Comparison of ENCODE assay signal across 28 cellular contexts in the genomic region with DNA sequence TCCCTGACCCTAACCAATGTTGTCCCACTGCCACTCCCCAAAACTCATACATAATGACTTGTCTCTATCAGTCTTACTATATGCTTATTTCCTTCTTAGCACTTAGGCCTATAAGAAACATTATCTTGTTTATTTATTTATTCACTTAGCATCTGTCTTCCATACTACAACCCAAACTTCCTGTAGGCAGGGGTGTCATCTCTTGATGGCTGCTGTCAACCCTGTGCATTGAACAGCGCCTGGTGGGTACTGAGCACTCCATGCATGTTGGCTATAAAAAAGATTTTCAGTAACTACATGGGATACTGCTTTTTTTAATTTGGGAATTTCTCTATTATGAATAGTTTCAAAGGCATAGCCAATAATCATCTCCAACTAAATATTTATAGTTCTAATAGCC. TPM values are rescaled to one million over a fixed set of nuclear protein-coding genes. Genes with fewer than 3 reads are reported as not detected.
DNase-seq lines count a peak whose midpoint lies in the region; ATAC-seq and TF ChIP-seq lines count a peak whose summit lies in the region.
"Had no signal": no experiment of that assay in that cellular context is flagged by ENCODE, and none has a peak within 500 bp of the region (broad histone marks: within the 10 kb centered on the region; RNA-seq: fewer than 3 reads in every experiment).

No MANE protein-coding gene starts in this region.

- no peak for ATAC-seq in stimulated activated naive CD8-positive, alpha-beta T cell treated with anti-CD3 and anti-CD28 coated beads, Interleukin-15, amount 100 ng/mL, for 72 hours
- ATAC-seq in HG02852 (IDR thresholded peaks at IDR 0.05; ENCODE audit: unreplicated experiment): no peak
- ATAC-seq in GM21717 (IDR thresholded peaks at IDR 0.05; ENCODE audit: unreplicated experiment): no peak

- H3K27me3 Mint-ChIP-seq in stimulated activated naive CD8-positive, alpha-beta T cell treated with anti-CD3 and anti-CD28 coated beads, Interleukin-15, Interleukin-2, amounts not matched to agents 100 ng/mL and 50 ng/mL, for 24 hours: no peaks in the 10 kb centered on the region
- H3K27me3 Mint-ChIP-seq in stimulated activated naive CD8-positive, alpha-beta T cell treated with anti-CD3 and anti-CD28 coated beads, Interleukin-15, amount 100 ng/mL, for 72 hours: no peaks in the 10 kb centered on the region
- H3K27me3 Mint-ChIP-seq in immature natural killer cell (ENCODE audit: low read depth in 3 of 3): no peaks in the 10 kb centered on the region
- H3K27me3 Mint-ChIP-seq: CD4-positive, alpha-beta memory T cell; IgD-negative memory B cell had no signal

- no peak overlapping the region for H3K4me3 ChIP-seq in sigmoid colon
- H3K4me3 ChIP-seq: BLaER1, HAP-1, PC-9 had no signal

- H3K4me3 Mint-ChIP-seq in stimulated activated naive CD8-positive, alpha-beta T cell treated with anti-CD3 and anti-CD28 coated beads, Interleukin-15, Interleukin-2, amounts not matched to agents 100 ng/mL and 50 ng/mL, for 24 hours: no peak overlapping the region
- no peak overlapping the region for H3K4me3 Mint-ChIP-seq in stimulated activated naive CD8-positive, alpha-beta T cell treated with anti-CD3 and anti-CD28 coated beads, Interleukin-15, amount 100 ng/mL, for 72 hours
- H3K4me3 Mint-ChIP-seq in immature natural killer cell: no peak overlapping the region
- H3K4me3 Mint-ChIP-seq: CD4-positive, alpha-beta memory T cell; HFFc6; IgD-negative memory B cell had no signal

- peaks cover 0 to 93% (median 66%) of the 10 kb centered on the region in 4 donors for H3K4me1 ChIP-seq in sigmoid colon

- H3K36me3 ChIP-seq in sigmoid colon: no peaks in the 10 kb centered on the region
- H3K36me3 ChIP-seq: HAP-1 had no signal

- 94 to 96% methylated on average over 1 of the region's 1 CpG for WGBS in sigmoid colon, 2 donors

- peaks cover 16% of the 10 kb centered on the region for H3K36me3 Mint-ChIP-seq in stimulated activated naive CD8-positive, alpha-beta T cell treated with anti-CD3 and anti-CD28 coated beads, Interleukin-15, Interleukin-2, amounts not matched to agents 100 ng/mL and 50 ng/mL, for 24 hours (ENCODE audit: low read depth)
- peaks cover 0 to 4% (median 4%) of the 10 kb centered on the region in 3 donors for H3K36me3 Mint-ChIP-seq in immature natural killer cell

- intact Hi-C loops in sigmoid colon (cut with DNase I): no loop called here

- H3K9me3 Mint-ChIP-seq in stimulated activated naive CD8-positive, alpha-beta T cell treated with anti-CD3 and anti-CD28 coated beads, Interleukin-15, Interleukin-2, amounts not matched to agents 100 ng/mL and 50 ng/mL, for 24 hours: no peaks in the 10 kb centered on the region
- H3K9me3 Mint-ChIP-seq in stimulated activated naive CD8-positive, alpha-beta T cell treated with anti-CD3 and anti-CD28 coated beads, Interleukin-15, amount 100 ng/mL, for 72 hours: peaks cover 0 to 4% of the 10 kb centered on the region in 2 donors
- no peaks in the 10 kb centered on the region for H3K9me3 Mint-ChIP-seq in immature natural killer cell
- H3K9me3 Mint-ChIP-seq: HFFc6, IgD-negative memory B cell had no signal

- no peak for TF ChIP-seq CTCF in sigmoid colon (IDR thresholded peaks at IDR 0.05)

- peaks cover 53% of the 10 kb centered on the region for H3K4me1 Mint-ChIP-seq in stimulated activated naive CD8-positive, alpha-beta T cell treated with anti-CD3 and anti-CD28 coated beads, Interleukin-15, Interleukin-2, amounts not matched to agents 100 ng/mL and 50 ng/mL, for 24 hours (ENCODE audit: low read depth)
- H3K4me1 Mint-ChIP-seq in stimulated activated naive CD8-positive, alpha-beta T cell treated with anti-CD3 and anti-CD28 coated beads, Interleukin-15, amount 100 ng/mL, for 72 hours: peaks cover 32% of the 10 kb centered on the region
- H3K4me1 Mint-ChIP-seq in immature natural killer cell: peaks cover 68 to 94% of the 10 kb centered on the region in 2 donors

- no peak for DNase-seq in stimulated activated naive CD8-positive, alpha-beta T cell treated with anti-CD3 and anti-CD28 coated beads, Interleukin-15, amount 100 ng/mL, for 72 hours
- no peak for DNase-seq in immature natural killer cell
- no peak for DNase-seq in sigmoid colon
- DNase-seq in kidney glomerular epithelial cell (lab: John Stamatoyannopoulos, UW): no peak
- DNase-seq in SHP77 (lab: John Stamatoyannopoulos, UW): no peak
- DNase-seq: CD4-positive, alpha-beta memory T cell; COR-L47; DMS53; GOT3; HFFc6; NCI-H1048; NCI-H1417; NCI-H1694; NCI-H2029 treated with DMSO at 0.1 percent for 48 hours; NCI-H446 treated with DMSO at 0.1 percent for 48 hours; NCI-H526; NCI-H82; NK-92 treated with Interleukin-12 subunit alpha and Interleukin-12 subunit beta, amount 100 ng/mL, for 24 hours; PC-9; SHP77 treated with DMSO at 0.1 percent for 48 hours had no signal

- H3K9me3 ChIP-seq in sigmoid colon: no peaks in the 10 kb centered on the region
- H3K9me3 ChIP-seq: BLaER1, HAP-1 had no signal

- H3K27me3 ChIP-seq in sigmoid colon: no peaks in the 10 kb centered on the region
- H3K27me3 ChIP-seq: BLaER1 had no signal

- TF ChIP-seq EP300 in sigmoid colon (IDR thresholded peaks at IDR 0.05): no peak

- TF ChIP-seq POLR2A in sigmoid colon (IDR thresholded peaks at IDR 0.05): no peak

- H3K27ac Mint-ChIP-seq in stimulated activated naive CD8-positive, alpha-beta T cell treated with anti-CD3 and anti-CD28 coated beads, Interleukin-15, Interleukin-2, amounts not matched to agents 100 ng/mL and 50 ng/mL, for 24 hours: peak overlapping the region; percentile 81
- no peak overlapping the region for H3K27ac Mint-ChIP-seq in stimulated activated naive CD8-positive, alpha-beta T cell treated with anti-CD3 and anti-CD28 coated beads, Interleukin-15, amount 100 ng/mL, for 72 hours
- H3K27ac Mint-ChIP-seq in immature natural killer cell: peak overlapping the region; percentile 17 to 69 (median 52)
- H3K27ac Mint-ChIP-seq: IgD-negative memory B cell had no signal

- H3K27ac ChIP-seq in sigmoid colon: peak overlapping the region in 3 of 4 donors; percentile 70 to 84 (median 82)
- H3K27ac ChIP-seq: BLaER1, KMS-11, PC-9 had no signal

RNA-seq across cellular contexts. Expression of a gene that starts 46.7 kb away (rescaled TPM):
- polyA plus RNA-seq in immature natural killer cell (10 to 100 TPM; 17.7 to 40.2 (median 25.9) TPM), sigmoid colon (1 to 10 TPM; 4.2 to 7.8 (median 7.3) TPM)
- total RNA-seq in sigmoid colon: 10 to 100 TPM; 46.4 to 59.6 (median 49.6) TPM
- total RNA-seq: G401 had no signal

Comparison
In these comparisons a context has a peak if more than half of its experiments do, and no peak if none do; other contexts are left out.
1. H3K27ac Mint-ChIP-seq: peak in stimulated activated naive CD8-positive, alpha-beta T cell treated with anti-CD3 and anti-CD28 coated beads, Interleukin-15, Interleukin-2, amounts not matched to agents 100 ng/mL and 50 ng/mL, for 24 hours (single experiment) and immature natural killer cell (6 of 6); none in stimulated activated naive CD8-positive, alpha-beta T cell treated with anti-CD3 and anti-CD28 coated beads, Interleukin-15, amount 100 ng/mL, for 72 hours (0 of 2).